In the genomic region with DNA sequence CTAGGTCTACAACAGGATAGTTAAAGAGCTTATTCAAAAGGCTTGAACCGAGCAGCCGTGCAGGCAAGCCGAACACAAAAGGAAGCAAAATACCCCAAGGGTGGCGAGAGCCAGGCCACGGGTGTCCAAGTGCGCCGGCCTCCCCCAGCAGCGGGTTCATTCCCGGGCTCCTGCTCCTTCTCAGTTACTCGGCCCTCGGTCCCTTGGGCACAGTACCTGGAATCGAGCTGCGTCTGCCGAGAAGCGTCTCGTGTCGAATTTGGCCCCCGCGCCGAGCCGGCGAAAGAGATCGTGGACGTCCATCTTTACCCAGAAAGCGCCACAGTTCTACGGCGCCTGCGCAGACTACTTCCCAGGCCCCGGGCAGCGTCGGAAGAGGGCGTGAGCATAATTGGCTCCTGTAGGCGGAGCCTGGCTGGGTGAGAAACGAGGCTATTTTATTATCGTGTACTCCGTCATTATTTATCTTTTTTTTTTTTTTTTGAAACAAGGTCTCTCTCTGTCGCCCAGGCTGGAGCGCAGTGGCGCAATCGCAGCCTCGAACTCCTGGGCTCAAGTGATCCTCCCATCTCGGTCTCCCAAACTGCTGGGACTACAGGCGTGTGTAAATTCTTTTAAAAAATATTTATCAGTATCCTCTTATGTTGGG, we compare ENCODE assay signal across 8 cellular contexts. TPM values are rescaled to one million over a fixed set of nuclear protein-coding genes. Genes with fewer than 3 reads are reported as not detected.
DNase-seq lines count a peak whose midpoint lies in the region; ATAC-seq, FAIRE-seq and TF ChIP-seq lines count a peak whose summit lies in the region.

A gene with protein sequence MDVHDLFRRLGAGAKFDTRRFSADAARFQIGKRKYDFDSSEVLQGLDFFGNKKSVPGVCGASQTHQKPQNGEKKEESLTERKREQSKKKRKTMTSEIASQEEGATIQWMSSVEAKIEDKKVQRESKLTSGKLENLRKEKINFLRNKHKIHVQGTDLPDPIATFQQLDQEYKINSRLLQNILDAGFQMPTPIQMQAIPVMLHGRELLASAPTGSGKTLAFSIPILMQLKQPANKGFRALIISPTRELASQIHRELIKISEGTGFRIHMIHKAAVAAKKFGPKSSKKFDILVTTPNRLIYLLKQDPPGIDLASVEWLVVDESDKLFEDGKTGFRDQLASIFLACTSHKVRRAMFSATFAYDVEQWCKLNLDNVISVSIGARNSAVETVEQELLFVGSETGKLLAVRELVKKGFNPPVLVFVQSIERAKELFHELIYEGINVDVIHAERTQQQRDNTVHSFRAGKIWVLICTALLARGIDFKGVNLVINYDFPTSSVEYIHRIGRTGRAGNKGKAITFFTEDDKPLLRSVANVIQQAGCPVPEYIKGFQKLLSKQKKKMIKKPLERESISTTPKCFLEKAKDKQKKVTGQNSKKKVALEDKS (minus strand): TSS at position 329 of the 649 bp plus-strand sequence. CDS start 26 bp downstream, at position 303.

- WGBS in H1 (ENCODE audit: extremely low coverage in 1 of 2, insufficient coverage in 1 of 2, insufficient read length in 1 of 2, insufficient replicate concordance in 2 of 2, low coverage in 1 of 2, low lambda C conversion rate in 2 of 2, missing lambda C conversion rate in 1 of 2), 2 experiments, result 3% methylated on average over 42 of the region's 43 CpGs; no CpG with 5 or more reads in 1 of the 2 experiments

- H3K27me3 ChIP-seq in HUES48 (ENCODE audit: control insufficient read depth, insufficient read depth, low read length) (peaks cover 7% of the 10 kb centered on the region), H1 (replicated peaks in 1 of 4; ENCODE audit: control insufficient read depth in 3 of 4, extremely low read depth in 1 of 4, insufficient read depth in 3 of 4, low read length in 3 of 4) (peaks cover 0 to 2% (median 0%) of the 10 kb centered on the region in 4 experiments; a peak in 3 of 7 replicates)

- CTCF ChIA-PET in H1 (lab: Charles Lee; ENCODE audit: partially characterized antibody), result interaction anchor here (1.6 kb wide), 1 partner anchor 127 kb away, joined by 3 read pairs; no protein-coding TSS in a partner anchor

- peak; percentile 75 to 92 for TF ChIP-seq POLR2A in H1 (IDR thresholded peaks at IDR 0.05; ENCODE audit: control extremely low read depth in 1 of 2, low read depth in 2 of 2, low read length in 2 of 2)

- no peak within 1 kb of the TSS for H3K23ac ChIP-seq in H1 (ENCODE audit: insufficient read length)

- no peak within 1 kb of the TSS for H4K91ac ChIP-seq in H1 (replicated peaks; ENCODE audit: insufficient read length, low read length)

- H3K4me1 Mint-ChIP-seq in memory B cell, result peaks cover 23% of the 10 kb centered on the region

- H2BK20ac ChIP-seq in H1 (ENCODE audit: low read length), result no peak within 1 kb of the TSS

- H3K79me2 ChIP-seq in H1 (ENCODE audit: control insufficient read depth in 1 of 2, insufficient read depth in 2 of 2, low read length in 2 of 2), result peaks cover 4 to 41% of the 10 kb centered on the region in 2 experiments

- no peak within 1 kb of the TSS for H2BK15ac ChIP-seq in H1 (ENCODE audit: low read length)

- peak within 1 kb of the TSS; percentile 84 for H3K27ac ChIP-seq in HUES48 (ENCODE audit: low read depth, low read length)
- H3K27ac ChIP-seq in H1 (ENCODE audit: low read depth, low read length), result peak within 1 kb of the TSS; percentile 87

- TF ChIP-seq RAD21 in H1 (IDR thresholded peaks at IDR 0.05 in 1 of 2, conservative IDR thresholded peaks at IDR 0.05 in 1 of 2; ENCODE audit: low read depth in 2 of 2, low read length in 2 of 2), result no peak

- peak within 1 kb of the TSS; percentile 96 for H3K9ac ChIP-seq in HUES48 (ENCODE audit: low read depth, low read length)
- peak within 1 kb of the TSS; percentile 80 to 91 (median 85) for H3K9ac ChIP-seq in H1 (replicated peaks in 1 of 4; ENCODE audit: extremely low read depth in 1 of 4, low read depth in 3 of 4, low read length in 3 of 4)

- H3K14ac ChIP-seq in H1 (ENCODE audit: insufficient read length), result no peak within 1 kb of the TSS

- peak within 1 kb of the TSS; percentile 50 to 71 for H3K4me2 ChIP-seq in H1 (ENCODE audit: insufficient read depth in 1 of 2, low read depth in 2 of 2, low read length in 2 of 2)

- H2BK120ac ChIP-seq in H1 (replicated peaks; ENCODE audit: low read depth, low read length), result no peak within 1 kb of the TSS

- peak within 1 kb of the TSS; percentile 56; the same call in 1 of the 2 replicates for H3K18ac ChIP-seq in H1 (ENCODE audit: extremely low read depth, low read length)

- no peak within 1 kb of the TSS; the same call in 1 of the 2 replicates for H2AK5ac ChIP-seq in H1 (ENCODE audit: low read depth, low read length)

- H3K9me3 ChIP-seq in HUES48 (ENCODE audit: control insufficient read depth, insufficient read depth, low read length) (no peaks in the 10 kb centered on the region), H1 (ENCODE audit: insufficient read depth in 2 of 2, low read depth in 1 of 2, low read length in 1 of 2) (no peaks in the 10 kb centered on the region)

- TF ChIP-seq EP300 in H1 (IDR thresholded peaks at IDR 0.05; ENCODE audit: borderline replicate concordance in 1 of 2, low read depth in 2 of 2, low read length in 2 of 2), result no peak

- no peak within 1 kb of the TSS for H2BK12ac ChIP-seq in H1 (ENCODE audit: low read depth, low read length)

- H3K36me3 ChIP-seq in HUES48 (ENCODE audit: control insufficient read depth, insufficient read depth, low read length) (peaks cover 37% of the 10 kb centered on the region), H1 (ENCODE audit: control insufficient read depth in 2 of 4, insufficient read depth in 4 of 4, low read length in 3 of 4) (peaks cover 0 to 10% (median 5%) of the 10 kb centered on the region in 4 experiments; a peak in 3 of 8 replicates)

- peak within 1 kb of the TSS; percentile 54 for H3K56ac ChIP-seq in H1 (replicated peaks; ENCODE audit: insufficient read length, low read depth, low read length)

- H3K27ac Mint-ChIP-seq in memory B cell, result peak within 1 kb of the TSS; percentile 91

- peak within 1 kb of the TSS; percentile 94 for H3K4me3 Mint-ChIP-seq in memory B cell

- POLR2A ChIA-PET in H1 (lab: Charles Lee; ENCODE audit: partially characterized antibody), result interaction anchor here (2.1 kb wide), 1 partner anchor 34 kb away, joined by 7 read pairs; a partner anchor contains a TSS

- no peak for FAIRE-seq in H1 (lab: Jason Lieb, UNC)

- no peak for TF ChIP-seq CTCF in H1 (IDR thresholded peaks at IDR 0.05; ENCODE audit: control extremely low read depth in 1 of 3, insufficient read depth in 1 of 3, low read depth in 1 of 3, low read length in 3 of 3)

- peak within 1 kb of the TSS; percentile 58 for H2AFZ ChIP-seq in H1 (ENCODE audit: low read length)

- H4K5ac ChIP-seq in H1 (ENCODE audit: insufficient read length, low read depth, low read length), result no peak within 1 kb of the TSS

- 0 out of 2 replicates have a peak within 1 kb of the TSS, but pooled peaks have one; percentile 22 for H2BK5ac ChIP-seq in H1 (ENCODE audit: low read depth, low read length)

- H3K4me3 ChIP-seq in HUES48 (ENCODE audit: low read depth, low read length), result peak within 1 kb of the TSS; percentile 97
- peak within 1 kb of the TSS; percentile 78 to 92 (median 83) for H3K4me3 ChIP-seq in H1 (ENCODE audit: extremely low read depth in 1 of 4, insufficient read depth in 2 of 4, low read depth in 3 of 4, low read length in 4 of 4)

- H3K79me1 ChIP-seq in H1 (ENCODE audit: low read depth, low read length), result no peaks in the 10 kb centered on the region

- ATAC-seq in GM19397 (IDR thresholded peaks at IDR 0.05; ENCODE audit: unreplicated experiment), result peak; percentile 93
- peak; percentile 98 for ATAC-seq in memory B cell (ENCODE audit: low read depth)

- DNase-seq in C1 segment of cervical spinal cord (lab: John Stamatoyannopoulos, UW) (peak; percentile 9 to 87 (median 78)), NOMO-1 treated with dmso at 0.1 percent for 144 hours (lab: John Stamatoyannopoulos, UW; ENCODE audit: unreplicated experiment) (peak; percentile 80), H1 (ENCODE audit: low read depth in 1 of 2, low spot score in 2 of 2) (peak; percentile 46 to 85), memory B cell (ENCODE audit: low spot score in 2 of 2) (peak; percentile 79 to 80)
- DNase-seq in activated CD8-positive, alpha-beta memory T cell treated with anti-CD3 and anti-CD28 coated beads for 4 hours (ENCODE audit: low read depth in 2 of 2), result peak; percentile 79 to 82
- DNase-seq in stimulated activated CD4-positive, alpha-beta T cell treated with anti-CD3 and anti-CD28 coated beads, TNF-alpha, amount 100 ng/mL, for 48 hours (ENCODE audit: low read depth in 3 of 3), result peak; percentile 72 to 80 (median 78)

- peaks cover 17% of the 10 kb centered on the region for H3K27me3 Mint-ChIP-seq in memory B cell

- H3K9me3 Mint-ChIP-seq in memory B cell, result no peaks in the 10 kb centered on the region

- peaks cover 16% of the 10 kb centered on the region for H3K36me3 Mint-ChIP-seq in memory B cell

- H3K4ac ChIP-seq in H1 (replicated peaks; ENCODE audit: insufficient read length, low read depth, low read length), result no peak within 1 kb of the TSS

- H3K4me1 ChIP-seq in HUES48 (ENCODE audit: control insufficient read depth, insufficient read depth, low read length), result peaks cover 7% of the 10 kb centered on the region
- H3K4me1 ChIP-seq in H1 (replicated peaks in 1 of 4; ENCODE audit: control insufficient read depth in 3 of 4, insufficient read depth in 4 of 4, low read length in 3 of 4), result peaks cover 0 to 3% (median under 1%) of the 10 kb centered on the region in 4 experiments; a peak in 1 of 7 replicates

- H4K8ac ChIP-seq in H1 (ENCODE audit: extremely low read depth, insufficient read depth, low read length), result peak within 1 kb of the TSS; percentile 86; the same call in 1 of the 2 replicates

- no peaks in the 10 kb centered on the region for H3K23me2 ChIP-seq in H1 (ENCODE audit: low read depth, low read length)

- H4K20me1 ChIP-seq in H1 (replicated peaks in 1 of 2; ENCODE audit: control insufficient read depth in 1 of 2, insufficient read depth in 2 of 2, low read length in 2 of 2), result no peaks in the 10 kb centered on the region

TF ChIP-seq in H1, 55 proteins besides CTCF, POLR2A, EP300 and RAD21 (continues in another document):
- TF ChIP-seq TBP (IDR thresholded peaks at IDR 0.05; ENCODE audit: low read depth, low read length) (peak; percentile 76), ZNF274 (IDR thresholded peaks at IDR 0.05; ENCODE audit: borderline replicate concordance, extremely low read depth, low read length) (no peak), BCL11A (IDR thresholded peaks at IDR 0.05; ENCODE audit: low read depth in 2 of 2, low read length in 2 of 2) (no peak), RXRA (IDR thresholded peaks at IDR 0.05; ENCODE audit: insufficient read depth, low read depth, low read length) (no peak)

RNA-seq across cellular contexts. Expression of the gene that starts here (rescaled TPM):
- 45.9 and 47.4 TPM in 2 replicates for total RNA-seq in H1 (2021; fragmentation: NEBNext Ultra II Directional; extraction: Animal tissue kit (Norgen Biotek cat#: 25700))
- 7.4 and 10.0 TPM in 2 replicates for polyA plus RNA-seq in H1 (2011; rRNA removed)
- polyA plus RNA-seq in H1 (2011; cell fraction: cytosol; rRNA removed), result 12.3 TPM
- 12.7 TPM for polyA plus RNA-seq in H1 (2011; cell fraction: nucleus; rRNA removed)
- polyA plus RNA-seq in H1 (2012, experiment 1 of 2), result 15.0 to 29.0 TPM (median 18.3 TPM) in 4 replicates
- polyA plus RNA-seq in H1 (2012, experiment 2 of 2), result 1.1 TPM
- polyA plus RNA-seq in H1 (2013, experiment 1 of 2), result 40.2 TPM
- polyA plus RNA-seq in H1 (2013, experiment 2 of 2), result 41.0 TPM
- polyA minus RNA-seq in H1 (2011; rRNA and poly(A)+ RNA removed), result 16.5 and 31.7 TPM in 2 replicates
- polyA minus RNA-seq in H1 (2011; cell fraction: cytosol; rRNA and poly(A)+ RNA removed), result 7.0 TPM
- 29.2 TPM for polyA minus RNA-seq in H1 (2011; cell fraction: nucleus; rRNA and poly(A)+ RNA removed)

Comparison
In these comparisons a context has a peak if more than half of its experiments do, and no peak if none do; other contexts are left out.
1. Peak in every context shown above with its lines: DNase-seq, ATAC-seq, H3K4me3 ChIP-seq and H3K27ac ChIP-seq.